In the genomic region with DNA sequence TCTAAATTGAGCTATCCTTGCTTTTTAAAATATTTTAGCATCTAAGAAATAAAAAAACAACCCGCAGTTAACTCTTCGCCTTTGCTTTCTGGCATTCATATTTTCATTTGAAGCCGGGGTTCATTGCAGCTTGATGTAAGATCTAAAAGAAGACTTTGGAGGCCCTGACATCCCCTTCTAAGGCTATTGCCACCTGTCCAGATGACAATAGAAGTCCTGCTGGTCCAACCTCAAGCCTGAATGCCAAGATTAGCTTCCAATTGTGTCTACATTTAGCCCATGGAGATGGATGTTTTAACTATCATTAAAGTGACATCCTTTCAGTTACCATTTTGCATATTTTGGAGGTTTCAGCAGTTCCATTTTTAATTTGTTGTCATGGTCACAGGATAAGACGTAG, we compare ENCODE assay signal across 23 cellular contexts.
"Had no signal": no experiment of that assay in that cellular context is flagged by ENCODE, and none has a peak within 500 bp of the region (broad histone marks: within the 10 kb centered on the region; RNA-seq: fewer than 3 reads in every experiment).

No MANE protein-coding gene starts in this region.

- H3K27ac Mint-ChIP-seq: activated CD8-positive, alpha-beta T cell treated with anti-CD3 and anti-CD28 coated beads for 36 hours; activated naive CD4-positive, alpha-beta T cell treated with anti-CD3 and anti-CD28 coated beads, Interleukin-2, amount 50 U/mL, for 24 hours; activated T-cell treated with anti-CD3 and anti-CD28 coated beads, Interleukin-2, amount 50 U/mL, for 72 hours; IgD-negative memory B cell; T-helper 2 cell treated with Interferon-gamma antibody and Interleukin-4, amounts not matched to agents 5 μg/mL and 100 μg/mL, for 36 hours had no signal

- H3K4me1 ChIP-seq: SJCRH30 had no signal

- H3K4me1 Mint-ChIP-seq: activated naive CD4-positive, alpha-beta T cell treated with anti-CD3 and anti-CD28 coated beads, Interleukin-2, amount 50 U/mL, for 24 hours; IgD-negative memory B cell had no signal

- H3K36me3 ChIP-seq: ascending aorta, SJCRH30 had no signal

- DNase-seq: activated CD4-positive, alpha-beta T cell treated with anti-CD3 and anti-CD28 coated beads for 4 hours; activated CD8-positive, alpha-beta memory T cell treated with anti-CD3 and anti-CD28 coated beads, Interleukin-2, amount 50 U/mL, for 4 hours; activated CD8-positive, alpha-beta T cell treated with anti-CD3 and anti-CD28 coated beads for 36 hours; activated naive CD4-positive, alpha-beta T cell; activated T-cell treated with anti-CD3 and anti-CD28 coated beads, Interleukin-2, amount 50 U/mL, for 72 hours; body of pancreas; KG1; NCI-H1092; NCI-H1417; NCI-H2029; NCI-H2107; NCI-H2171 treated with DMSO at 0.1 percent for 48 hours; NCI-H226; NCI-H526; NCI-H774; SJCRH30; SW 1271 had no signal

- ATAC-seq: activated CD4-positive, CD25-positive, alpha-beta regulatory T cell treated with anti-CD3 and anti-CD28 coated beads, Interleukin-2, amount 50 U/mL, for 24 hours; activated CD8-positive, alpha-beta T cell treated with anti-CD3 and anti-CD28 coated beads for 36 hours; activated T-cell treated with anti-CD3 and anti-CD28 coated beads, Interleukin-2, amount 50 U/mL, for 72 hours; body of pancreas; SK-N-SH treated with all-trans-retinoic acid at 6 μM for 48 hours had no signal

- H3K27me3 Mint-ChIP-seq: activated CD8-positive, alpha-beta T cell treated with anti-CD3 and anti-CD28 coated beads for 36 hours; activated naive CD4-positive, alpha-beta T cell treated with anti-CD3 and anti-CD28 coated beads, Interleukin-2, amount 50 U/mL, for 24 hours; IgD-negative memory B cell had no signal

- H3K4me3 Mint-ChIP-seq: activated CD8-positive, alpha-beta T cell treated with anti-CD3 and anti-CD28 coated beads for 36 hours; activated naive CD4-positive, alpha-beta T cell treated with anti-CD3 and anti-CD28 coated beads, Interleukin-2, amount 50 U/mL, for 24 hours; activated T-cell treated with anti-CD3 and anti-CD28 coated beads, Interleukin-2, amount 50 U/mL, for 72 hours; IgD-negative memory B cell; T-helper 2 cell treated with Interferon-gamma antibody and Interleukin-4, amounts not matched to agents 5 μg/mL and 100 μg/mL, for 36 hours had no signal

- H3K36me3 Mint-ChIP-seq: activated naive CD4-positive, alpha-beta T cell treated with anti-CD3 and anti-CD28 coated beads, Interleukin-2, amount 50 U/mL, for 24 hours; IgD-negative memory B cell had no signal

- H3K9me3 Mint-ChIP-seq: activated CD8-positive, alpha-beta T cell treated with anti-CD3 and anti-CD28 coated beads for 36 hours; activated naive CD4-positive, alpha-beta T cell treated with anti-CD3 and anti-CD28 coated beads, Interleukin-2, amount 50 U/mL, for 24 hours; activated T-cell treated with anti-CD3 and anti-CD28 coated beads, Interleukin-2, amount 50 U/mL, for 72 hours; IgD-negative memory B cell; T-helper 2 cell treated with Interferon-gamma antibody and Interleukin-4, amounts not matched to agents 5 μg/mL and 100 μg/mL, for 36 hours had no signal

- H3K27me3 ChIP-seq: ascending aorta, body of pancreas, SJCRH30 had no signal

- H3K4me3 ChIP-seq: ascending aorta, body of pancreas, SJCRH30 had no signal

- H3K9me3 ChIP-seq: ascending aorta, body of pancreas, SJCRH30 had no signal

- H3K27ac ChIP-seq: ascending aorta, body of pancreas, SJCRH30 had no signal
